Comparison of ENCODE assay signal across 1 cellular context in genomic region chr1:94215955-94216354, GRCh38.
TF ChIP-seq lines count a peak whose summit lies in the region.

No MANE protein-coding gene starts in this region.

TF ChIP-seq in SK-N-SH treated with all-trans-retinoic acid at 6 μM for 48 hours, 23 proteins besides CTCF, POLR2A, EP300 and RAD21 (continued from another document):
- no peak for TF ChIP-seq PATZ1 (CRISPR knock-in tag; IDR thresholded peaks at IDR 0.05; ENCODE audit: borderline replicate concordance)
- no peak for TF ChIP-seq GLIS3 (CRISPR knock-in tag; IDR thresholded peaks at IDR 0.05)
- no peak for TF ChIP-seq ZC3H10 (CRISPR knock-in tag; IDR thresholded peaks at IDR 0.05)
- TF ChIP-seq OSR1 (CRISPR knock-in tag; IDR thresholded peaks at IDR 0.05), result no peak
- no peak for TF ChIP-seq TOX (CRISPR knock-in tag; IDR thresholded peaks at IDR 0.05; ENCODE audit: borderline replicate concordance)
- TF ChIP-seq PPARA (CRISPR knock-in tag; IDR thresholded peaks at IDR 0.05; ENCODE audit: borderline replicate concordance), result no peak
- no peak for TF ChIP-seq ESRRG (CRISPR knock-in tag; IDR thresholded peaks at IDR 0.05)
- no peak for TF ChIP-seq CSRNP3 (CRISPR knock-in tag; IDR thresholded peaks at IDR 0.05)
- TF ChIP-seq, protein P1, sequence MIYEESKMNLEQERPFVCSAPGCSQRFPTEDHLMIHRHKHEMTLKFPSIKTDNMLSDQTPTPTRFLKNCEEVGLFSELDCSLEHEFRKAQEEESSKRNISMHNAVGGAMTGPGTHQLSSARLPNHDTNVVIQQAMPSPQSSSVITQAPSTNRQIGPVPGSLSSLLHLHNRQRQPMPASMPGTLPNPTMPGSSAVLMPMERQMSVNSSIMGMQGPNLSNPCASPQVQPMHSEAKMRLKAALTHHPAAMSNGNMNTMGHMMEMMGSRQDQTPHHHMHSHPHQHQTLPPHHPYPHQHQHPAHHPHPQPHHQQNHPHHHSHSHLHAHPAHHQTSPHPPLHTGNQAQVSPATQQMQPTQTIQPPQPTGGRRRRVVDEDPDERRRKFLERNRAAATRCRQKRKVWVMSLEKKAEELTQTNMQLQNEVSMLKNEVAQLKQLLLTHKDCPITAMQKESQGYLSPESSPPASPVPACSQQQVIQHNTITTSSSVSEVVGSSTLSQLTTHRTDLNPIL (CRISPR knock-in tag; IDR thresholded peaks at IDR 0.05; ENCODE audit: low read depth), result no peak
- TF ChIP-seq ARNTL (CRISPR knock-in tag; IDR thresholded peaks at IDR 0.05; ENCODE audit: borderline replicate concordance, low read depth), result no peak
- TF ChIP-seq ZFP3 (CRISPR knock-in tag; IDR thresholded peaks at IDR 0.05), result no peak
- no peak for TF ChIP-seq ZNF70 (CRISPR knock-in tag; IDR thresholded peaks at IDR 0.05)
